In genomic region chr10:49083256-49083655, GRCh38 we compare ENCODE assay signal across 17 cellular contexts. TPM values are rescaled to one million over a fixed set of nuclear protein-coding genes. Genes with fewer than 3 reads are reported as not detected.
DNase-seq lines count a peak whose midpoint lies in the region; ATAC-seq and TF ChIP-seq lines count a peak whose summit lies in the region.
"Had no signal": no experiment of that assay in that cellular context is flagged by ENCODE, and none has a peak within 500 bp of the region (broad histone marks: within the 10 kb centered on the region; RNA-seq: fewer than 3 reads in every experiment).

No MANE protein-coding gene starts in this region.

- no peaks in the 10 kb centered on the region for H3K36me3 ChIP-seq in gastrocnemius medialis

- intact Hi-C loops in gastrocnemius medialis (cut with DNase I; ENCODE audit: low total_unique reads): no loop called here

- H3K27me3 Mint-ChIP-seq in central memory CD8-positive, alpha-beta T cell: no peaks in the 10 kb centered on the region

- no peak for TF ChIP-seq CTCF in gastrocnemius medialis (IDR thresholded peaks at IDR 0.05 in 4 of 5, conservative IDR thresholded peaks at IDR 0.05 in 1 of 5)

- no peaks in the 10 kb centered on the region for H3K9me3 ChIP-seq in gastrocnemius medialis

- no peak for TF ChIP-seq POLR2A in gastrocnemius medialis (IDR thresholded peaks at IDR 0.05)

- DNase-seq in MV-4-11 (lab: John Stamatoyannopoulos, UW) (peak; percentile 69), islet precursor cell (peak; percentile 36), gastrocnemius medialis (peak in 1 of 2 donors; percentile 40), NCI-H1436 treated with DMSO at 0.1 percent for 48 hours (lab: John Stamatoyannopoulos, UW) (no peak), HK-2 (ENCODE audit: unreplicated experiment) (no peak)
- no peak for DNase-seq in central memory CD8-positive, alpha-beta T cell (ENCODE audit: low spot score in 2 of 2)
- DNase-seq in activated CD8-positive, alpha-beta memory T cell treated with anti-CD3 and anti-CD28 coated beads, Interleukin-2, amount 50 U/mL, for 48 hours: no peak
- DNase-seq in stimulated activated CD8-positive, alpha-beta memory T cell treated with anti-CD3 and anti-CD28 coated beads, Interleukin-4, amount 100 ng/mL, for 48 hours: no peak
- DNase-seq: activated naive CD4-positive, alpha-beta T cell; central memory CD4-positive, alpha-beta T cell; DMS153; KG1; naive thymus-derived CD4-positive, alpha-beta T cell; NCI-H187 had no signal

- no peaks in the 10 kb centered on the region for H3K36me3 Mint-ChIP-seq in central memory CD8-positive, alpha-beta T cell (ENCODE audit: insufficient read depth)

- no peak overlapping the region for H3K27ac Mint-ChIP-seq in central memory CD8-positive, alpha-beta T cell (ENCODE audit: low read depth)
- H3K27ac Mint-ChIP-seq: naive thymus-derived CD4-positive, alpha-beta T cell had no signal

- H3K27ac ChIP-seq in gastrocnemius medialis: peak overlapping the region in 3 of 4 donors; percentile 18 to 39 (median 38)
- H3K27ac ChIP-seq: SK-N-MC had no signal

- in situ Hi-C loops in gastrocnemius medialis (cut with MboI; ENCODE audit: low sequenced_read_pairs in 4 of 4): no loop called here

- H3K4me1 Mint-ChIP-seq in central memory CD8-positive, alpha-beta T cell: no peaks in the 10 kb centered on the region

- no peak overlapping the region for H3K4me3 Mint-ChIP-seq in central memory CD8-positive, alpha-beta T cell
- H3K4me3 Mint-ChIP-seq: naive thymus-derived CD4-positive, alpha-beta T cell had no signal

- peak; percentile 36 for ATAC-seq in central memory CD8-positive, alpha-beta T cell (replicated peaks; ENCODE audit: extremely low read depth, poor library complexity, severe bottlenecking)
- ATAC-seq in gastrocnemius medialis: peak; percentile 38 to 51
- ATAC-seq: esophagus mucosa; naive thymus-derived CD4-positive, alpha-beta T cell had no signal

- no peak overlapping the region for H3K4me3 ChIP-seq in gastrocnemius medialis
- H3K4me3 ChIP-seq: SK-N-MC had no signal

- H3K27me3 ChIP-seq in gastrocnemius medialis: no peaks in the 10 kb centered on the region

- H3K4me1 ChIP-seq in gastrocnemius medialis: peaks cover 22 to 40% of the 10 kb centered on the region in 2 donors

- H3K9me3 Mint-ChIP-seq in central memory CD8-positive, alpha-beta T cell: peaks cover 6% of the 10 kb centered on the region

RNA-seq across cellular contexts. Expression of gene VSTM4, which starts 32.1 kb away (rescaled TPM):
- 1 to 10 TPM; 1.8 to 4.0 (median 2.6) TPM for total RNA-seq in gastrocnemius medialis

RNA-seq across cellular contexts. Expression of gene FAM170B, which starts 50.6 kb away (rescaled TPM):
- total RNA-seq in gastrocnemius medialis: not detected
- total RNA-seq: activated CD8-positive, alpha-beta memory T cell treated with anti-CD3 and anti-CD28 coated beads for 36 hours; esophagus mucosa had no signal

Comparison
In these comparisons a context has a peak if more than half of its experiments do, and no peak if none do; other contexts are left out.
1. DNase-seq: peak in MV-4-11 (single experiment) and islet precursor cell (single experiment); none in central memory CD8-positive, alpha-beta T cell (0 of 2), NCI-H1436 treated with DMSO at 0.1 percent for 48 hours (single experiment), HK-2 (single experiment), activated CD8-positive, alpha-beta memory T cell treated with anti-CD3 and anti-CD28 coated beads, Interleukin-2, amount 50 U/mL, for 48 hours (single experiment) and stimulated activated CD8-positive, alpha-beta memory T cell treated with anti-CD3 and anti-CD28 coated beads, Interleukin-4, amount 100 ng/mL, for 48 hours (single experiment).